20 cellular contexts compared by ENCODE assay signal in the genomic region with DNA sequence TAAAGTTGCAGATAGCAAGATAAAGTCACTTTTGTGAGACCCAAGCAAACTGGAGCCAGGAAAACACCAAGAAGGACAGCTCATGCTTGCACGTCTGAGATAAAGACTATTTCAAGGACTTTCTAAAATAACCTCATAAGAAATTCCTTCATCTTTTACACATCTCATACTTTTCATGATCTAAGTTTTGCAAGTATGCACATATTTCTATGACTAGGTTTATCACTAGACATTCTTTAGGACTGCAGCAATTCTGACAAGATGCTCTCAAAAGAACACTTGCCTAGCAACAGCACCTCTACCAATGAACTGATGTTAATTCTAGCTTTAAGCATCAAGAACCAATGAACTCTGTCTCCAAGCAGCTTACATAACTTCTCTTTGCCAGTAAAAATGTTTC.
DNase-seq lines count a peak whose midpoint lies in the region; ATAC-seq and TF ChIP-seq lines count a peak whose summit lies in the region.
"Had no signal": no experiment of that assay in that cellular context is flagged by ENCODE, and none has a peak within 500 bp of the region (broad histone marks: within the 10 kb centered on the region; RNA-seq: fewer than 3 reads in every experiment).

No MANE protein-coding gene starts in this region.

- no peak overlapping the region for H2BK5ac ChIP-seq in mesenchymal stem cell (ENCODE audit: low read depth, low read length, poor library complexity, severe bottlenecking)

- H4K91ac ChIP-seq in mesenchymal stem cell (ENCODE audit: low read length), result no peak overlapping the region

- H3K4me3 Mint-ChIP-seq in chondrocyte (ENCODE audit: unreplicated experiment), result no peak overlapping the region
- H3K4me3 Mint-ChIP-seq: stimulated activated naive CD8-positive, alpha-beta T cell treated with anti-CD3 and anti-CD28 coated beads, Interleukin-15, amount 100 ng/mL, for 72 hours had no signal

- 11% methylated on average over 1 of the region's 1 CpG for whole genome bisulfite sequencing in mesenchymal stem cell

- TF ChIP-seq CTCF in AG09309 (IDR thresholded peaks at IDR 0.05; ENCODE audit: control insufficient read depth, insufficient read depth, low read depth, low read length, missing control alignments) (no peak), chondrocyte (IDR thresholded peaks at IDR 0.05) (no peak)

- no peak overlapping the region for H3K18ac ChIP-seq in mesenchymal stem cell (ENCODE audit: low read depth in 1 of 2, low read length in 2 of 2)

- H3K14ac ChIP-seq in mesenchymal stem cell (ENCODE audit: low read length in 2 of 2), result no peak overlapping the region

- peaks cover 14% of the 10 kb centered on the region for H3K9me3 ChIP-seq in mesenchymal stem cell (ENCODE audit: control insufficient read depth, low read length)
- H3K9me3 ChIP-seq: gastrocnemius medialis had no signal

- no peak overlapping the region for H2AFZ ChIP-seq in mesenchymal stem cell (ENCODE audit: low read depth, low read length)

- no peak overlapping the region for H3K23ac ChIP-seq in mesenchymal stem cell (ENCODE audit: low read length in 2 of 2)

- H3K4ac ChIP-seq in mesenchymal stem cell (ENCODE audit: low read depth in 1 of 2, low read length in 2 of 2), result no peak overlapping the region

- H3K27ac ChIP-seq in mesenchymal stem cell (ENCODE audit: low read length, poor library complexity, severe bottlenecking), result peak overlapping the region; percentile 69
- H3K27ac ChIP-seq: gastrocnemius medialis, left ventricle myocardium inferior had no signal

- no peaks in the 10 kb centered on the region for H3K4me1 ChIP-seq in mesenchymal stem cell (ENCODE audit: control insufficient read depth, insufficient read depth, low read depth, low read length)
- H3K4me1 ChIP-seq: gastrocnemius medialis, left ventricle myocardium inferior had no signal

- H3K27me3 Mint-ChIP-seq in chondrocyte (ENCODE audit: low read depth), result no peaks in the 10 kb centered on the region
- H3K27me3 Mint-ChIP-seq: stimulated activated naive CD8-positive, alpha-beta T cell treated with anti-CD3 and anti-CD28 coated beads, Interleukin-15, amount 100 ng/mL, for 72 hours had no signal

- no peak overlapping the region for H4K8ac ChIP-seq in mesenchymal stem cell (ENCODE audit: low read length)

- H2BK12ac ChIP-seq in mesenchymal stem cell (ENCODE audit: low read length in 2 of 2), result no peak overlapping the region

- H3K4me3 ChIP-seq in AG09309 (ENCODE audit: control insufficient read depth, low read depth, low read length) (no peak overlapping the region), mesenchymal stem cell (ENCODE audit: insufficient read depth in 1 of 2, low read depth in 1 of 2, low read length in 2 of 2) (no peak overlapping the region)
- H3K4me3 ChIP-seq: gastrocnemius medialis, left ventricle myocardium inferior, mucosa of descending colon had no signal

- peaks cover 11% of the 10 kb centered on the region for H3K36me3 Mint-ChIP-seq in chondrocyte (ENCODE audit: low read depth)

- no peak overlapping the region for H2AK5ac ChIP-seq in mesenchymal stem cell (ENCODE audit: low read length, severe bottlenecking)

- no peak overlapping the region for H3K9ac ChIP-seq in mesenchymal stem cell (ENCODE audit: low read length)

- peaks cover 45% of the 10 kb centered on the region for H3K9me3 Mint-ChIP-seq in chondrocyte (ENCODE audit: low read depth)

- no peaks in the 10 kb centered on the region for H3K79me1 ChIP-seq in mesenchymal stem cell (replicated peaks; ENCODE audit: low read length, poor library complexity, severe bottlenecking)

- no peak overlapping the region for H2BK15ac ChIP-seq in mesenchymal stem cell (ENCODE audit: low read depth, poor library complexity, severe bottlenecking)

- peak overlapping the region; percentile 51 for H3K27ac Mint-ChIP-seq in chondrocyte (ENCODE audit: unreplicated experiment)
- H3K27ac Mint-ChIP-seq: stimulated activated naive CD8-positive, alpha-beta T cell treated with anti-CD3 and anti-CD28 coated beads, Interleukin-15, amount 100 ng/mL, for 72 hours had no signal

- ATAC-seq in HG02852 (IDR thresholded peaks at IDR 0.05; ENCODE audit: unreplicated experiment) (no peak), HG03175 (IDR thresholded peaks at IDR 0.05; ENCODE audit: unreplicated experiment) (no peak)
- ATAC-seq: gastrocnemius medialis; mucosa of descending colon; sciatic nerve; stimulated activated naive CD8-positive, alpha-beta T cell treated with anti-CD3 and anti-CD28 coated beads, Interleukin-15, amount 100 ng/mL, for 72 hours had no signal

- H3K4me1 Mint-ChIP-seq in chondrocyte (ENCODE audit: low read depth), result peaks cover 18% of the 10 kb centered on the region
- H3K4me1 Mint-ChIP-seq: stimulated activated naive CD8-positive, alpha-beta T cell treated with anti-CD3 and anti-CD28 coated beads, Interleukin-15, amount 100 ng/mL, for 72 hours had no signal

- no peak overlapping the region for H2BK120ac ChIP-seq in mesenchymal stem cell (ENCODE audit: low read depth, low read length)

- H3K4me2 ChIP-seq in mesenchymal stem cell (ENCODE audit: low read length, poor library complexity, severe bottlenecking), result no peak overlapping the region

- DNase-seq in AG09309 (ENCODE audit: low read depth), result peak; percentile 46
- DNase-seq in LHCN-M2 (ENCODE audit: low read depth), result peak; percentile 31
- DNase-seq in chondrocyte (ENCODE audit: low spot score), result no peak
- DNase-seq in mesenchymal stem cell, result peak; percentile 37
- DNase-seq in DMS114 treated with DMSO at 0.1 percent for 48 hours (lab: John Stamatoyannopoulos, UW; ENCODE audit: unreplicated experiment), result no peak
- no peak for DNase-seq in NCI-H2029 treated with DMSO at 0.1 percent for 48 hours (lab: John Stamatoyannopoulos, UW)
- DNase-seq: activated CD4-positive, alpha-beta T cell treated with anti-CD3 and anti-CD28 coated beads for 48 hours; activated effector memory CD4-positive, alpha-beta T cell treated with anti-CD3 and anti-CD28 coated beads, Interleukin-2, amount 50 U/mL, for 16 hours; amniotic stem cell; gastrocnemius medialis; left ventricle myocardium inferior; mucosa of descending colon; NCI-H146; NCI-H2227 treated with DMSO at 0.1 percent for 48 hours; occipital lobe; RPMI8226; stimulated activated naive CD8-positive, alpha-beta T cell treated with anti-CD3 and anti-CD28 coated beads, Interleukin-15, amount 100 ng/mL, for 72 hours had no signal

- H3K27me3 ChIP-seq in mesenchymal stem cell (ENCODE audit: control insufficient read depth in 1 of 2, insufficient read depth in 1 of 2, low read length in 2 of 2), result no peaks in the 10 kb centered on the region
- H3K27me3 ChIP-seq: gastrocnemius medialis had no signal

- H3K36me3 ChIP-seq in mesenchymal stem cell (ENCODE audit: control insufficient read depth in 1 of 2, insufficient read depth in 2 of 2, low read depth in 1 of 2, low read length in 2 of 2), result no peaks in the 10 kb centered on the region
- H3K36me3 ChIP-seq: gastrocnemius medialis, left ventricle myocardium inferior had no signal

Comparison
In these comparisons a context has a peak if more than half of its experiments do, and no peak if none do; other contexts are left out.
1. DNase-seq: peak in AG09309 (single experiment), LHCN-M2 (single experiment) and mesenchymal stem cell (single experiment); none in chondrocyte (single experiment), DMS114 treated with DMSO at 0.1 percent for 48 hours (single experiment) and NCI-H2029 treated with DMSO at 0.1 percent for 48 hours (single experiment).